17 cellular contexts compared by ENCODE assay signal in the genomic region with DNA sequence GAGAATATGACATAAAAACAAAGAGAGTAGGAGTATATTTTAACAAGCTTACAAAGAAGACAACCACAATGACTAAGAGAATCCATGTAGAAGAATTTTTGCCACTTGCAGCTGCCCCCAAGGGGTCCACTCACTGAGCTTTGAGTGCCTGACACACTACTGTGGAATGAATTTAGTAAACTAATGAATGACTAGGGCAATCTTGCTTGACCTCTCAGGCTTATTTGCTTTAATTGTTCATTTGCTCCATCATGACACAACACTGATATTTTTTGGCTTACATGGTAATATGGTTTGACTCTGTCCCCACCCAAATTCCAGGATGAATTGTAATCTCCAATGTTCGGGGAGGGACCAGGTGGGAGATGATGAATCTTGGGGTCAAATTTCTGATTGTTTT.
DNase-seq lines count a peak whose midpoint lies in the region; TF ChIP-seq lines count a peak whose summit lies in the region.
"Had no signal": no experiment of that assay in that cellular context is flagged by ENCODE, and none has a peak within 500 bp of the region (broad histone marks: within the 10 kb centered on the region; RNA-seq: fewer than 3 reads in every experiment).

No MANE protein-coding gene starts in this region.

- no peak overlapping the region for H3K4me3 ChIP-seq in SJCRH30
- H3K4me3 ChIP-seq in effector memory CD4-positive, alpha-beta T cell (ENCODE audit: insufficient read depth, low read depth, low read length, poor library complexity, severe bottlenecking): no peak overlapping the region
- H3K4me3 ChIP-seq: ascending aorta, uterus had no signal

- DNase-seq in GM03348 (ENCODE audit: low spot score) (peak; percentile 56), SJCRH30 (peak in 1 of 2 experiments; percentile 21), fibroblast of gingiva (ENCODE audit: low read depth) (peak; percentile 91), osteocyte (ENCODE audit: extremely low spot score, unreplicated experiment) (no peak), mucosa of gallbladder (ENCODE audit: low spot score) (no peak), SIG-M5 treated with dmso at 0.1 percent for 504 hours (lab: John Stamatoyannopoulos, UW; ENCODE audit: unreplicated experiment) (no peak), AML-193 (lab: John Stamatoyannopoulos, UW) (no peak)
- DNase-seq in effector memory CD4-positive, alpha-beta T cell: no peak
- DNase-seq: activated CD8-positive, alpha-beta memory T cell treated with anti-CD3 and anti-CD28 coated beads for 24 hours; effector CD4-positive, alpha-beta T cell; left ventricle myocardium superior; natural killer cell; retina; SHP77; stimulated activated naive CD4-positive, alpha-beta T cell; uterus had no signal

- no peak for TF ChIP-seq CTCF in osteocyte (IDR thresholded peaks at IDR 0.05)

- no peaks in the 10 kb centered on the region for H3K36me3 ChIP-seq in SJCRH30
- no peaks in the 10 kb centered on the region for H3K36me3 ChIP-seq in effector memory CD4-positive, alpha-beta T cell (ENCODE audit: control insufficient read depth, insufficient read depth, low read length)
- H3K36me3 ChIP-seq: ascending aorta, uterus had no signal

- H3K27ac ChIP-seq in SJCRH30: peak overlapping the region; percentile 35; the same call in 1 of the 2 replicates
- H3K27ac ChIP-seq in effector memory CD4-positive, alpha-beta T cell (ENCODE audit: insufficient read depth, low read length, poor library complexity, severe bottlenecking): no peak overlapping the region
- H3K27ac ChIP-seq: ascending aorta, uterus had no signal

- H3K36me3 Mint-ChIP-seq in osteocyte (ENCODE audit: unreplicated experiment): no peaks in the 10 kb centered on the region

- H3K27ac Mint-ChIP-seq in osteocyte (ENCODE audit: unreplicated experiment): peak overlapping the region; percentile 8
- H3K27ac Mint-ChIP-seq: natural killer cell had no signal

- H3K9me3 ChIP-seq in SJCRH30 (replicated peaks): 0 out of 2 replicates have a peak, but pooled peaks cover 2% of the 10 kb centered on the region
- no peaks in the 10 kb centered on the region for H3K9me3 ChIP-seq in effector memory CD4-positive, alpha-beta T cell (ENCODE audit: control insufficient read depth, low read length)
- H3K9me3 ChIP-seq: uterus had no signal

- no peak overlapping the region for H3K4me3 Mint-ChIP-seq in osteocyte (ENCODE audit: unreplicated experiment)
- H3K4me3 Mint-ChIP-seq: natural killer cell had no signal

- H3K4me1 ChIP-seq in SJCRH30: no peaks in the 10 kb centered on the region
- H3K4me1 ChIP-seq in effector memory CD4-positive, alpha-beta T cell (ENCODE audit: control insufficient read depth, insufficient read depth, low read length, poor library complexity, severe bottlenecking): no peaks in the 10 kb centered on the region
- H3K4me1 ChIP-seq: ascending aorta, uterus had no signal

- no peaks in the 10 kb centered on the region for H3K27me3 Mint-ChIP-seq in osteocyte (ENCODE audit: unreplicated experiment)

- H3K27me3 ChIP-seq in SJCRH30: no peaks in the 10 kb centered on the region
- H3K27me3 ChIP-seq in effector memory CD4-positive, alpha-beta T cell (replicated peaks; ENCODE audit: control insufficient read depth, insufficient read depth, low read length, poor library complexity, severe bottlenecking): no peaks in the 10 kb centered on the region
- H3K27me3 ChIP-seq: ascending aorta, uterus had no signal

- peaks cover 21% of the 10 kb centered on the region for H3K9me3 Mint-ChIP-seq in osteocyte (ENCODE audit: unreplicated experiment)

- peaks cover 8% of the 10 kb centered on the region for H3K4me1 Mint-ChIP-seq in osteocyte (ENCODE audit: unreplicated experiment)
- H3K4me1 Mint-ChIP-seq: natural killer cell had no signal

Comparison
In these comparisons a context has a peak if more than half of its experiments do, and no peak if none do; other contexts are left out.
1. DNase-seq: peak in GM03348 (single experiment) and fibroblast of gingiva (single experiment); none in osteocyte (single experiment), mucosa of gallbladder (single experiment), SIG-M5 treated with dmso at 0.1 percent for 504 hours (single experiment), effector memory CD4-positive, alpha-beta T cell (0 of 3) and AML-193 (0 of 2).